ENCODE assay signal across 8 cellular contexts in genomic region chr22:47043835-47044721, GRCh38.
A peak's percentile ranks its signal among the peaks of the same experiment; 100 is the strongest.
DNase-seq lines count a peak whose midpoint lies in the region; ATAC-seq and TF ChIP-seq lines count a peak whose summit lies in the region.

No MANE protein-coding gene starts in this region.

- ATAC-seq in left cardiac atrium (peak; percentile 21 to 29), GM18868 (IDR thresholded peaks at IDR 0.05; ENCODE audit: unreplicated experiment) (no peak)

- peak; percentile 46 to 64 for TF ChIP-seq POLR2A in Peyer's patch (IDR thresholded peaks at IDR 0.05)

- H3K36me3 ChIP-seq in right atrium auricular region (no peaks in the 10 kb centered on the region), Peyer's patch (no peaks in the 10 kb centered on the region), thymus (ENCODE audit: control insufficient read depth, insufficient read depth) (peaks cover 3% of the 10 kb centered on the region)

- no peak overlapping the region for H3K27ac ChIP-seq in right atrium auricular region
- peak overlapping the region in 3 of 4 donors; percentile 58 to 88 (median 81) for H3K27ac ChIP-seq in Peyer's patch
- peak overlapping the region; percentile 9 for H3K27ac ChIP-seq in thymus (ENCODE audit: low read depth)

- H3K9me3 ChIP-seq in right atrium auricular region (no peaks in the 10 kb centered on the region), Peyer's patch (no peaks in the 10 kb centered on the region), thymus (ENCODE audit: control insufficient read depth) (no peaks in the 10 kb centered on the region)

- H3K27me3 ChIP-seq in right atrium auricular region (no peaks in the 10 kb centered on the region), Peyer's patch (no peaks in the 10 kb centered on the region), thymus (ENCODE audit: control insufficient read depth, insufficient read depth) (no peaks in the 10 kb centered on the region)

- H3K4me3 ChIP-seq in right atrium auricular region: no peak overlapping the region
- H3K4me3 ChIP-seq in Peyer's patch: peak overlapping the region in 2 of 4 donors; percentile 6 to 13
- H3K4me3 ChIP-seq in thymus (ENCODE audit: low read length): no peak overlapping the region

- intact Hi-C loops in left cardiac atrium (cut with DNase I): no loop called here

- no peak for DNase-seq in left cardiac atrium
- DNase-seq in right atrium auricular region (ENCODE audit: low spot score): no peak
- peak in 2 of 3 donors; percentile 80 to 90 for DNase-seq in Peyer's patch
- peak; percentile 60 for DNase-seq in glomerular visceral epithelial cell (ENCODE audit: extremely low spot score)
- DNase-seq in stimulated activated CD4-positive, alpha-beta T cell treated with anti-CD3 and anti-CD28 coated beads, Interleukin-4, amount 100 ng/mL, for 1 hour: no peak
- DNase-seq in NCI-H82 (lab: John Stamatoyannopoulos, UW): no peak

- TF ChIP-seq CTCF in right atrium auricular region (IDR thresholded peaks at IDR 0.05) (no peak), Peyer's patch (IDR thresholded peaks at IDR 0.05) (no peak)

- WGBS in thymus: 69% methylated on average over 19 of the region's 19 CpGs

- H3K4me1 ChIP-seq in right atrium auricular region: no peaks in the 10 kb centered on the region
- H3K4me1 ChIP-seq in Peyer's patch: peaks cover 0 to 43% (median 1%) of the 10 kb centered on the region in 4 donors
- peaks cover 15% of the 10 kb centered on the region for H3K4me1 ChIP-seq in thymus (ENCODE audit: control insufficient read depth, insufficient read depth, low read length)

Comparison
In these comparisons a context has a peak if more than half of its experiments do, and no peak if none do; other contexts are left out.
1. DNase-seq: peak in Peyer's patch (2 of 3) and glomerular visceral epithelial cell (single experiment); none in left cardiac atrium (single experiment), right atrium auricular region (single experiment), stimulated activated CD4-positive, alpha-beta T cell treated with anti-CD3 and anti-CD28 coated beads, Interleukin-4, amount 100 ng/mL, for 1 hour (single experiment) and NCI-H82 (single experiment).
2. H3K27ac ChIP-seq: peak in Peyer's patch (3 of 4) and thymus (single experiment); none in right atrium auricular region (0 of 2).